22 cellular contexts compared by ENCODE assay signal in genomic region chr9:78826521-78826920, GRCh38.
DNase-seq lines count a peak whose midpoint lies in the region; ATAC-seq, FAIRE-seq and TF ChIP-seq lines count a peak whose summit lies in the region.
"Had no signal": no experiment of that assay in that cellular context is flagged by ENCODE, and none has a peak within 500 bp of the region (broad histone marks: within the 10 kb centered on the region; RNA-seq: fewer than 3 reads in every experiment).

No MANE protein-coding gene starts in this region.

- H3K9me3 Mint-ChIP-seq in glutamatergic neuron (ENCODE audit: unreplicated experiment) (no peaks in the 10 kb centered on the region), chondrocyte (ENCODE audit: low read depth) (peaks cover 5% of the 10 kb centered on the region)
- H3K9me3 Mint-ChIP-seq: CD4-positive, alpha-beta memory T cell; GM23338 had no signal

- no peak for ATAC-seq in GM18520 (IDR thresholded peaks at IDR 0.05; ENCODE audit: unreplicated experiment)
- ATAC-seq: GM23338, Panc1 had no signal

- H3K36me3 Mint-ChIP-seq in glutamatergic neuron (ENCODE audit: unreplicated experiment) (no peaks in the 10 kb centered on the region), chondrocyte (ENCODE audit: low read depth) (no peaks in the 10 kb centered on the region)
- H3K36me3 Mint-ChIP-seq: CD4-positive, alpha-beta memory T cell had no signal

- peaks cover 7% of the 10 kb centered on the region for H3K4me1 Mint-ChIP-seq in glutamatergic neuron (ENCODE audit: low read depth, unreplicated experiment)
- H3K4me1 Mint-ChIP-seq in chondrocyte (ENCODE audit: low read depth): no peaks in the 10 kb centered on the region
- H3K4me1 Mint-ChIP-seq: GM23338 had no signal

- H3K4me3 Mint-ChIP-seq in glutamatergic neuron (ENCODE audit: unreplicated experiment) (no peak overlapping the region), chondrocyte (ENCODE audit: unreplicated experiment) (no peak overlapping the region)
- H3K4me3 Mint-ChIP-seq: CD4-positive, alpha-beta memory T cell; GM23338 had no signal

- no peak for FAIRE-seq in frontal cortex (lab: Jason Lieb, UNC)
- FAIRE-seq: A204.1 had no signal

- no peak overlapping the region for H3K27ac Mint-ChIP-seq in glutamatergic neuron (ENCODE audit: unreplicated experiment)
- no peak overlapping the region for H3K27ac Mint-ChIP-seq in chondrocyte (ENCODE audit: unreplicated experiment)
- H3K27ac Mint-ChIP-seq: CD4-positive, alpha-beta memory T cell; GM23338 had no signal

- DNase-seq in NCI-H2171 treated with DMSO at 0.1 percent for 48 hours (lab: John Stamatoyannopoulos, UW) (peak; percentile 34), NCI-H2171 (lab: John Stamatoyannopoulos, UW) (no peak), NCI-H69 (lab: John Stamatoyannopoulos, UW) (peak; percentile 51), glutamatergic neuron (peak; percentile 39), frontal cortex (ENCODE audit: low spot score in 2 of 2) (no peak), chondrocyte (ENCODE audit: low spot score) (no peak)
- DNase-seq: AML-193; Caco-2; CD4-positive, alpha-beta memory T cell; DMS79 treated with DMSO at 0.1 percent for 48 hours; HCEC 1CT; NCI-H1048; NCI-H1436; NCI-H2029; NCI-H2227 treated with DMSO at 0.1 percent for 48 hours; NCI-H526 treated with DMSO at 0.1 percent for 48 hours; SHP77 treated with DMSO at 0.1 percent for 48 hours; T-helper 1 cell had no signal

- TF ChIP-seq CTCF in glutamatergic neuron (IDR thresholded peaks at IDR 0.05; ENCODE audit: partially characterized antibody, unreplicated experiment) (no peak), chondrocyte (IDR thresholded peaks at IDR 0.05) (no peak)

- H3K27me3 Mint-ChIP-seq in glutamatergic neuron (ENCODE audit: unreplicated experiment) (no peaks in the 10 kb centered on the region), chondrocyte (ENCODE audit: low read depth) (no peaks in the 10 kb centered on the region)
- H3K27me3 Mint-ChIP-seq: CD4-positive, alpha-beta memory T cell had no signal

Comparison
In these comparisons a context has a peak if more than half of its experiments do, and no peak if none do; other contexts are left out.
1. DNase-seq: peak in NCI-H2171 treated with DMSO at 0.1 percent for 48 hours (single experiment), NCI-H69 (single experiment) and glutamatergic neuron (single experiment); none in NCI-H2171 (single experiment), frontal cortex (0 of 2) and chondrocyte (single experiment).